32 cellular contexts compared by ENCODE assay signal in the genomic region with DNA sequence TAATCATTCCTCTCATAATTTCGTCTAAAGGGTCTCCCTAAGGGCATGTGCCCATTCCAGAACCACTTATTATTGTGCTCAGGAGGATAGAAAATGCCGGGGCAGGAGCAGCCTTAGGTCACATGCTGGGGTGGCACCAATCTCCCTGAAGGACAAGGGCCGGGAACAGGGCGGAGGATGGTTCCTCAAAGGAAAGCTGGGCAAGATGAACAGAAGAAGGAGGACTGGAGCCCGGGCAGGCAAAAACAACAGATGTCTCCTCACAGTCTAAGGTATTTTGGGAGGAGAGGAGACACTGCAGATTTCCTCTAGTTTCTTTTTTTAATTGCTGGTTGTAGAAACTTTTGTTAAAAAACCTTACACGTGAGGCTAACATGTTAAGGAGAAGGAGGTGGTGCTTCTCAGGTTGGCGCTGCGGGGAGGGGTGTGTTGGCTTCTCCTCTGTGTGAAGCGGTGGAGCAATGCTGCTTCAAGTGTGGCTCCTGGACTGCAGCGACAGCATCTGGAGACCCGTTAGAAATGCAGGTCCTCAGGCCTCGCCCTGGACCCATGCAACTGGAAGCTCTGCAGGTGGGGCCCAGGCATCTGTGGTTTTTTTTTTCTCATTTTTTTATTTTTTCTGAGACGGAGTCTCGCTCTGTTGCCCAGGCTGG. TPM values are rescaled to one million over a fixed set of nuclear protein-coding genes. Genes with fewer than 3 reads are reported as not detected.
"Had no signal": no experiment of that assay in that cellular context is flagged by ENCODE, and none has a peak within 500 bp of the region (broad histone marks: within the 10 kb centered on the region; RNA-seq: fewer than 3 reads in every experiment).

No MANE protein-coding gene starts in this region.

- H2AFZ ChIP-seq: PC-9 had no signal

- DNase-seq: activated CD4-positive, alpha-beta memory T cell treated with anti-CD3 and anti-CD28 coated beads, Interleukin-2, amount 10 ng/mL, durations not matched to agents 7 days and 5 days; activated CD4-positive, alpha-beta T cell treated with anti-CD3 and anti-CD28 coated beads for 1 hour; activated CD4-positive, alpha-beta T cell treated with anti-CD3 and anti-CD28 coated beads for 48 hours; activated CD4-positive, CD25-positive, alpha-beta regulatory T cell; activated CD8-positive, alpha-beta memory T cell treated with anti-CD3 and anti-CD28 coated beads for 24 hours; activated CD8-positive, alpha-beta memory T cell treated with anti-CD3 and anti-CD28 coated beads, Interleukin-2, amount 10 ng/mL, durations not matched to agents 7 days and 5 days; activated CD8-positive, alpha-beta memory T cell treated with anti-CD3 and anti-CD28 coated beads, Interleukin-2, amount 50 U/mL, for 48 hours; activated effector memory CD4-positive, alpha-beta T cell treated with Interleukin-2 at 50 U/mL for 16 hours; activated naive CD4-positive, alpha-beta T cell treated with anti-CD3 and anti-CD28 coated beads, Interleukin-2, amount 10 ng/mL, durations not matched to agents 7 days and 5 days; activated naive CD8-positive, alpha-beta T cell treated with anti-CD3 and anti-CD28 coated beads, Interleukin-2, amount 50 U/mL, for 24 hours; activated T-cell treated with anti-CD3 and anti-CD28 coated beads, Interleukin-2, amount 50 U/mL, for 48 hours; brain microvascular endothelial cell; central memory CD4-positive, alpha-beta T cell; MM.1S; NCI-H1092 treated with DMSO at 0.1 percent for 48 hours; NCI-H1417; NCI-H146; NCI-H187; NCI-H2029 treated with DMSO at 0.1 percent for 48 hours; NCI-H2107; NCI-H2171; NCI-H446; NCI-H510A treated with DMSO at 0.1 percent for 48 hours; NCI-H526 treated with DMSO at 0.1 percent for 48 hours; PC-9; Right ventricle myocardium superior; T1000; WERI-Rb-1 had no signal

- H3K36me3 ChIP-seq: brain microvascular endothelial cell, WERI-Rb-1 had no signal

- H3K27ac ChIP-seq: brain microvascular endothelial cell, KMS-11, PC-9, WERI-Rb-1 had no signal

- H3K9ac ChIP-seq: KMS-11 had no signal

- H3K4me3 ChIP-seq: PC-9, SK-N-MC had no signal

- ATAC-seq: activated CD8-positive, alpha-beta memory T cell treated with anti-CD3 and anti-CD28 coated beads, Interleukin-2, amount 10 ng/mL, durations not matched to agents 7 days and 5 days; activated naive CD8-positive, alpha-beta T cell treated with anti-CD3 and anti-CD28 coated beads, Interleukin-2, amount 50 U/mL, for 24 hours had no signal

- H3K27me3 ChIP-seq: brain microvascular endothelial cell had no signal

- H3K4me2 ChIP-seq: KMS-11, PC-9 had no signal

RNA-seq across cellular contexts. Expression of gene TMEM132B, which starts 43.8 kb away (rescaled TPM):
- total RNA-seq: activated CD4-positive, alpha-beta memory T cell treated with anti-CD3 and anti-CD28 coated beads, Interleukin-2, amount 10 ng/mL, durations not matched to agents 7 days and 5 days; activated CD8-positive, alpha-beta memory T cell treated with anti-CD3 and anti-CD28 coated beads, Interleukin-2, amount 10 ng/mL, durations not matched to agents 7 days and 5 days; PC-9; T-helper 1 cell treated with Interleukin-12 subunit alpha and Interleukin-12 subunit beta and Interleukin-4 antibody, amounts not matched to agents 30 ng/mL and 1 ng/mL, for 36 hours; T-helper 2 cell treated with Interferon-gamma antibody and Interleukin-4, amounts not matched to agents 100 ng/mL and 5 ng/mL, for 36 hours had no signal
